In the genomic region with DNA sequence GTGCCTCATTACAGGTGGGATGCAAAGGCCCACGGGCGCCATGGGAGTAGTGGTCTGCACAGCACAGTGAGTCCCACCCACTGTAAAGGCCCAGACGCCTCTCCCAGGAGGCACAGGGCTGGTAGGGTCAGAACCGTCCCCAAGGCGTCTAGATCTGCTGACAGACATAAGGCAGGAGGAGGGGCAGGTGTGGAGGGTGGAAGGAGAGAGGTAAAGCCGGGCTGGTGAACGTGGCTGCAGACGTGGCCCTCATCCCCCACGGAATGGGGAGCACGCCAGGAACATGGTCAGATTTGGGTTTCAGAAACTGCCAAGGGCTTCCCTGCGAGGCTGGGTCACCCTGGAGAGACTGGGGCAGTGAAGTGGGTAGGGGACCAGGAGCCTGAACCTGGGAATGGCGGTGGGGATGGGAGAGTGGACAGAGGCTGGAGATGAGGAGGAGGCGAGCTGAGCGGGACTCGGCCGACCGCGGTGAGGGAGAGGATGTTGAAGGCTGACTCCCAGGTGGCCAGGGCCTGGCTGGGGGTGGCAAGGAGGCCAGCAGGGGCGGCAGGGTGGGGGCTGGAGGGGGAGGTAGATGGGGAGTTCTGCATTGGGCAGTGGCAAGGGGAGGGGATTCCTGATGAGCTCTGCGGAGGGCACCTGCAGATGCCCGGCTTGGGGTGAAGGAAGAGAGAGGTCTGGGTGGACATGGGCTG, we compare ENCODE assay signal across 19 cellular contexts.
"Had no signal": no experiment of that assay in that cellular context is flagged by ENCODE, and none has a peak within 500 bp of the region (broad histone marks: within the 10 kb centered on the region; RNA-seq: fewer than 3 reads in every experiment).

No MANE protein-coding gene starts in this region.

- H3K27me3 ChIP-seq: colonic mucosa, esophagus muscularis mucosa had no signal

- FAIRE-seq: astrocyte, bronchial epithelial cell had no signal

- H3K36me3 Mint-ChIP-seq: activated CD8-positive, alpha-beta memory T cell treated with anti-CD3 and anti-CD28 coated beads, Interleukin-2, amount 10 ng/mL, durations not matched to agents 7 days and 5 days; natural killer cell treated with Interleukin-12 subunit alpha and Interleukin-12 subunit beta and Interleukin-15 and Interleukin-18, amount 100 ng/mL, for 72 hours; type B pancreatic cell had no signal

- H3K36me3 ChIP-seq: colonic mucosa had no signal

- H3K9me3 Mint-ChIP-seq: activated naive CD4-positive, alpha-beta T cell treated with anti-CD3 and anti-CD28 coated beads for 36 hours; activated T-helper 2 cell treated with anti-CD3 and anti-CD28 coated beads, Interferon-gamma antibody, Interleukin-2, Interleukin-4, amounts not matched to agents 10 μg/mL and 5 μg/mL and 100 μg/mL, durations not matched to agents 14 hours and 24 hours and 36 hours; natural killer cell treated with Interleukin-12 subunit alpha and Interleukin-12 subunit beta and Interleukin-15 and Interleukin-18, amount 100 ng/mL, for 72 hours; type B pancreatic cell had no signal

- ATAC-seq: activated CD4-positive, CD25-positive, alpha-beta regulatory T cell treated with anti-CD3 and anti-CD28 coated beads, Interleukin-2, amount 50 U/mL, for 24 hours; activated CD8-positive, alpha-beta memory T cell treated with anti-CD3 and anti-CD28 coated beads, Interleukin-2, amount 10 ng/mL, durations not matched to agents 7 days and 5 days; stimulated activated naive CD8-positive, alpha-beta T cell treated with anti-CD3 and anti-CD28 coated beads, Interleukin-15, Interleukin-2, amounts not matched to agents 100 U/mL and 50 U/mL, for 24 hours had no signal

- H3K27me3 Mint-ChIP-seq: activated CD8-positive, alpha-beta memory T cell treated with anti-CD3 and anti-CD28 coated beads, Interleukin-2, amount 10 ng/mL, durations not matched to agents 7 days and 5 days; natural killer cell treated with Interleukin-12 subunit alpha and Interleukin-12 subunit beta and Interleukin-15 and Interleukin-18, amount 100 ng/mL, for 72 hours; type B pancreatic cell had no signal

- H3K9me3 ChIP-seq: colonic mucosa, esophagus muscularis mucosa had no signal

- H3K4me3 Mint-ChIP-seq: activated CD8-positive, alpha-beta memory T cell treated with anti-CD3 and anti-CD28 coated beads, Interleukin-2, amount 10 ng/mL, durations not matched to agents 7 days and 5 days; activated naive CD4-positive, alpha-beta T cell treated with anti-CD3 and anti-CD28 coated beads for 36 hours; natural killer cell treated with Interleukin-12 subunit alpha and Interleukin-12 subunit beta and Interleukin-15 and Interleukin-18, amount 100 ng/mL, for 72 hours; type B pancreatic cell had no signal

- H3K27ac ChIP-seq: colonic mucosa, skin epidermis had no signal

- DNase-seq: activated CD8-positive, alpha-beta memory T cell treated with anti-CD3 and anti-CD28 coated beads, Interleukin-2, amount 10 ng/mL, durations not matched to agents 7 days and 5 days; activated naive CD4-positive, alpha-beta T cell treated with anti-CD3 and anti-CD28 coated beads for 36 hours; activated T-cell treated with anti-CD3 and anti-CD28 coated beads, Interleukin-2, amount 50 U/mL, for 1 hour; colonic mucosa; hypothalamus; mesendoderm; occipital lobe; stimulated activated CD4-positive, alpha-beta T cell treated with anti-CD3 and anti-CD28 coated beads, Interleukin-4, amount 100 ng/mL, for 4 hours; stimulated activated CD8-positive, alpha-beta memory T cell treated with anti-CD3 and anti-CD28 coated beads, Interleukin-4, amount 100 ng/mL, for 48 hours; stimulated activated naive CD8-positive, alpha-beta T cell treated with anti-CD3 and anti-CD28 coated beads, Interleukin-15, Interleukin-2, amounts not matched to agents 100 U/mL and 50 U/mL, for 24 hours; T1000 had no signal

- H3K27ac Mint-ChIP-seq: activated CD8-positive, alpha-beta memory T cell treated with anti-CD3 and anti-CD28 coated beads, Interleukin-2, amount 10 ng/mL, durations not matched to agents 7 days and 5 days; activated naive CD4-positive, alpha-beta T cell treated with anti-CD3 and anti-CD28 coated beads for 36 hours; activated T-helper 2 cell treated with anti-CD3 and anti-CD28 coated beads, Interferon-gamma antibody, Interleukin-2, Interleukin-4, amounts not matched to agents 10 μg/mL and 5 μg/mL and 100 μg/mL, durations not matched to agents 14 hours and 24 hours and 36 hours; natural killer cell treated with Interleukin-12 subunit alpha and Interleukin-12 subunit beta and Interleukin-15 and Interleukin-18, amount 100 ng/mL, for 72 hours; type B pancreatic cell had no signal

- H3K4me3 ChIP-seq: colonic mucosa, esophagus muscularis mucosa, skin epidermis had no signal

- H3K4me1 ChIP-seq: colonic mucosa had no signal
